In genomic region chr2:100921685-100922161, GRCh38 we compare ENCODE assay signal across 26 cellular contexts.
DNase-seq lines count a peak whose midpoint lies in the region; ATAC-seq, FAIRE-seq and TF ChIP-seq lines count a peak whose summit lies in the region.
"Had no signal": no experiment of that assay in that cellular context is flagged by ENCODE, and none has a peak within 500 bp of the region (broad histone marks: within the 10 kb centered on the region; RNA-seq: fewer than 3 reads in every experiment).

No MANE protein-coding gene starts in this region.

- no peak overlapping the region for H2AFZ ChIP-seq in HepG2 (ENCODE audit: low read length)
- H2AFZ ChIP-seq: hepatocyte had no signal

- H3K79me2 ChIP-seq in HepG2 (ENCODE audit: insufficient read depth, low read length): no peaks in the 10 kb centered on the region
- H3K79me2 ChIP-seq: hepatocyte had no signal

- H3K4me1 ChIP-seq in CD8-positive, alpha-beta T cell (ENCODE audit: insufficient read depth, low read length): no peaks in the 10 kb centered on the region
- H3K4me1 ChIP-seq in vagina: no peaks in the 10 kb centered on the region
- H3K4me1 ChIP-seq in HepG2 (ENCODE audit: insufficient read depth, low read length): no peaks in the 10 kb centered on the region
- H3K4me1 ChIP-seq: upper lobe of right lung had no signal

- TF ChIP-seq POLR2A in vagina (IDR thresholded peaks at IDR 0.05): no peak
- TF ChIP-seq POLR2A in HepG2 (IDR thresholded peaks at IDR 0.05; ENCODE audit: insufficient read depth in 1 of 2, low read depth in 2 of 2, low read length in 2 of 2): no peak

- DNase-seq in BJ (ENCODE audit: low read depth) (peak; percentile 55), OCI-M1 (lab: John Stamatoyannopoulos, UW) (peak; percentile 89), cardiac fibroblast (ENCODE audit: low read depth in 2 of 2) (peak; percentile 51 to 72), foreskin fibroblast (peak; percentile 74 to 87), vagina (ENCODE audit: extremely low spot score in 2 of 2) (no peak), DMS 273 (lab: John Stamatoyannopoulos, UW; ENCODE audit: unreplicated experiment) (no peak), HepG2 (ENCODE audit: low spot score) (no peak)
- DNase-seq in CD8-positive, alpha-beta T cell: no peak
- DNase-seq: activated CD4-positive, alpha-beta T cell treated with anti-CD3 and anti-CD28 coated beads, Interleukin-2, amount 10 ng/mL, durations not matched to agents 24 days and 14 days; activated naive CD4-positive, alpha-beta T cell treated with anti-CD3 and anti-CD28 coated beads, Interleukin-2, amount 10 ng/mL, durations not matched to agents 7 days and 5 days; activated T-cell treated with anti-CD3 and anti-CD28 coated beads, Interleukin-2, amount 50 U/mL, for 72 hours; aorta; DMS153; esophagus squamous epithelium; left ventricle myocardium superior; midbrain; NCI-H1092; NCI-H2029 treated with DMSO at 0.1 percent for 48 hours; NCI-H446; posterior cingulate gyrus; sigmoid colon; T-helper 1 cell; upper lobe of right lung had no signal

- peaks cover 8% of the 10 kb centered on the region for H3K4me1 Mint-ChIP-seq in CD8-positive, alpha-beta T cell (ENCODE audit: low read depth)

- ATAC-seq in CD8-positive, alpha-beta T cell: no peak
- no peak for ATAC-seq in HepG2
- ATAC-seq: activated T-cell treated with anti-CD3 and anti-CD28 coated beads, Interleukin-2, amount 50 U/mL, for 72 hours; GM12878; left ventricle myocardium superior; upper lobe of right lung had no signal

- H3K27me3 Mint-ChIP-seq in CD8-positive, alpha-beta T cell (ENCODE audit: low read depth): no peaks in the 10 kb centered on the region
- H3K27me3 Mint-ChIP-seq: activated CD4-positive, alpha-beta T cell treated with anti-CD3 and anti-CD28 coated beads, Interleukin-2, amount 10 ng/mL, durations not matched to agents 24 days and 14 days; activated naive CD4-positive, alpha-beta T cell treated with anti-CD3 and anti-CD28 coated beads, Interleukin-2, amount 10 ng/mL, durations not matched to agents 7 days and 5 days had no signal

- no peak overlapping the region for H3K27ac Mint-ChIP-seq in CD8-positive, alpha-beta T cell
- H3K27ac Mint-ChIP-seq: activated CD4-positive, alpha-beta T cell treated with anti-CD3 and anti-CD28 coated beads, Interleukin-2, amount 10 ng/mL, durations not matched to agents 24 days and 14 days; activated naive CD4-positive, alpha-beta T cell treated with anti-CD3 and anti-CD28 coated beads, Interleukin-2, amount 10 ng/mL, durations not matched to agents 7 days and 5 days; activated T-cell treated with anti-CD3 and anti-CD28 coated beads, Interleukin-2, amount 50 U/mL, for 72 hours; nephron had no signal

- TF ChIP-seq EP300 in HepG2 (IDR thresholded peaks at IDR 0.05; ENCODE audit: low read depth in 2 of 2, low read length in 2 of 2) (no peak), HepG2 (CRISPR knock-in tag; IDR thresholded peaks at IDR 0.05; ENCODE audit: borderline replicate concordance) (no peak)

- CTCF ChIA-PET in BJ (lab: Yijun Ruan, JAX) (no interaction called here), HepG2 (lab: Yijun Ruan, JAX; ENCODE audit: low intra/inter-chr PET ratio, low total read pairs) (no interaction called here)
- CTCF ChIA-PET in CD8-positive, alpha-beta T cell (lab: Charles Lee): no interaction called here

- H3K4me3 ChIP-seq in BJ (ENCODE audit: low read depth, low read length) (no peak overlapping the region), cardiac fibroblast (replicated peaks in 1 of 2; ENCODE audit: low read depth in 2 of 2, low read length in 2 of 2) (no peak overlapping the region), foreskin fibroblast (ENCODE audit: low read depth in 1 of 2, low read length in 2 of 2) (no peak overlapping the region), vagina (no peak overlapping the region), HepG2 (replicated peaks in 1 of 3; ENCODE audit: insufficient read depth in 1 of 3, low read depth in 2 of 3, low read length in 3 of 3) (no peak overlapping the region)
- no peak overlapping the region for H3K4me3 ChIP-seq in CD8-positive, alpha-beta T cell (ENCODE audit: low read depth, low read length)
- H3K4me3 ChIP-seq: esophagus squamous epithelium, GM12878, hepatocyte, sigmoid colon, upper lobe of right lung had no signal

- H3K36me3 ChIP-seq in BJ (ENCODE audit: control insufficient read depth, insufficient read depth, low read length) (peaks cover 3% of the 10 kb centered on the region; the same call in 1 of the 2 replicates), vagina (no peaks in the 10 kb centered on the region), HepG2 (replicated peaks in 1 of 2; ENCODE audit: control insufficient read depth in 1 of 2, insufficient read depth in 2 of 2, low read length in 2 of 2) (peaks cover 25 to 56% of the 10 kb centered on the region in 2 experiments)
- H3K36me3 ChIP-seq in CD8-positive, alpha-beta T cell (ENCODE audit: insufficient read depth, low read length): no peaks in the 10 kb centered on the region
- H3K36me3 ChIP-seq: upper lobe of right lung had no signal

- POLR2A ChIA-PET in BJ (lab: Charles Lee) (no interaction called here), HepG2 (lab: Yijun Ruan, JAX) (no interaction called here)
- POLR2A ChIA-PET in CD8-positive, alpha-beta T cell (lab: Charles Lee): no interaction called here

- H3K4me2 ChIP-seq in HepG2 (ENCODE audit: low read depth, low read length): no peak overlapping the region
- H3K4me2 ChIP-seq: hepatocyte had no signal

- H3K9ac ChIP-seq in HepG2 (ENCODE audit: insufficient read depth, low read depth, low read length): no peak overlapping the region

- H3K27ac ChIP-seq in CD8-positive, alpha-beta T cell (ENCODE audit: low read depth, low read length): no peak overlapping the region
- H3K27ac ChIP-seq in vagina (no peak overlapping the region), HepG2 (ENCODE audit: extremely low read length, insufficient read depth, low read length) (no peak overlapping the region)
- H3K27ac ChIP-seq: esophagus squamous epithelium, hepatocyte, sigmoid colon, upper lobe of right lung had no signal

- no peaks in the 10 kb centered on the region for H4K20me1 ChIP-seq in HepG2 (ENCODE audit: insufficient read depth, low read length)

- intact Hi-C loops in CD8-positive, alpha-beta T cell (cut with DNase I, micrococcal nuclease): no loop called here
- intact Hi-C loops in vagina (cut with DNase I) (loop anchor here (1.0 kb wide), 1 partner anchor 104 kb away; no protein-coding TSS in a partner anchor), HepG2 (cut with micrococcal nuclease; ENCODE audit: unreplicated experiment) (no loop called here)

- no peak for FAIRE-seq in HepG2 (lab: Jason Lieb, UNC)
- FAIRE-seq: GM12878 had no signal

- no peaks in the 10 kb centered on the region for H3K9me3 Mint-ChIP-seq in CD8-positive, alpha-beta T cell
- H3K9me3 Mint-ChIP-seq: activated CD4-positive, alpha-beta T cell treated with anti-CD3 and anti-CD28 coated beads, Interleukin-2, amount 10 ng/mL, durations not matched to agents 24 days and 14 days; activated naive CD4-positive, alpha-beta T cell treated with anti-CD3 and anti-CD28 coated beads, Interleukin-2, amount 10 ng/mL, durations not matched to agents 7 days and 5 days; activated T-cell treated with anti-CD3 and anti-CD28 coated beads, Interleukin-2, amount 50 U/mL, for 72 hours; nephron had no signal

- H3K36me3 Mint-ChIP-seq in CD8-positive, alpha-beta T cell: peaks cover 14% of the 10 kb centered on the region

- in situ Hi-C loops in HepG2 (cut with HindIII; ENCODE audit: extremely low pct_ligation_motif_present, low pct_unique_long_range_greater_than_20kb): no loop called here

- no peak for TF ChIP-seq RAD21 in HepG2 (CRISPR knock-in tag; IDR thresholded peaks at IDR 0.05)

- no peaks in the 10 kb centered on the region for H3K27me3 ChIP-seq in BJ (ENCODE audit: control insufficient read depth, insufficient read depth, low read length)
- no peaks in the 10 kb centered on the region for H3K27me3 ChIP-seq in CD8-positive, alpha-beta T cell (ENCODE audit: insufficient read depth, low read length)
- H3K27me3 ChIP-seq in vagina: no peaks in the 10 kb centered on the region
- no peaks in the 10 kb centered on the region for H3K27me3 ChIP-seq in HepG2 (ENCODE audit: control insufficient read depth in 1 of 2, insufficient read depth in 2 of 2, low read length in 2 of 2)
- H3K27me3 ChIP-seq: esophagus squamous epithelium, hepatocyte, sigmoid colon, upper lobe of right lung had no signal

- 59% methylated on average over 6 of the region's 6 CpGs for WGBS in HepG2 (ENCODE audit: low lambda C conversion rate)

- H3K9me3 ChIP-seq in CD8-positive, alpha-beta T cell (ENCODE audit: low read length): no peaks in the 10 kb centered on the region
- H3K9me3 ChIP-seq in vagina: no peaks in the 10 kb centered on the region
- no peaks in the 10 kb centered on the region for H3K9me3 ChIP-seq in HepG2 (ENCODE audit: low read length)
- H3K9me3 ChIP-seq: esophagus squamous epithelium, sigmoid colon, upper lobe of right lung had no signal

- no peak overlapping the region for H3K4me3 Mint-ChIP-seq in CD8-positive, alpha-beta T cell
- H3K4me3 Mint-ChIP-seq: activated CD4-positive, alpha-beta T cell treated with anti-CD3 and anti-CD28 coated beads, Interleukin-2, amount 10 ng/mL, durations not matched to agents 24 days and 14 days; activated naive CD4-positive, alpha-beta T cell treated with anti-CD3 and anti-CD28 coated beads, Interleukin-2, amount 10 ng/mL, durations not matched to agents 7 days and 5 days; activated T-cell treated with anti-CD3 and anti-CD28 coated beads, Interleukin-2, amount 50 U/mL, for 72 hours; nephron had no signal

- BruUV-seq in HepG2 (replicated peaks; lab: Mats Ljungman, UMichigan): no TSS peak

- no peak for TF ChIP-seq CTCF in BJ (IDR thresholded peaks at IDR 0.05; ENCODE audit: insufficient read depth, low read depth, low read length)
- TF ChIP-seq CTCF in cardiac fibroblast (IDR thresholded peaks at IDR 0.05; ENCODE audit: low read depth, low read length): no peak
- no peak for TF ChIP-seq CTCF in foreskin fibroblast (IDR thresholded peaks at IDR 0.05; ENCODE audit: low read depth, low read length)
- TF ChIP-seq CTCF in CD8-positive, alpha-beta T cell (IDR thresholded peaks at IDR 0.05): no peak
- no peak for TF ChIP-seq CTCF in vagina (IDR thresholded peaks at IDR 0.05)
- TF ChIP-seq CTCF in HepG2 (CRISPR knock-in tag; IDR thresholded peaks at IDR 0.05): no peak

TF ChIP-seq in HepG2, 621 proteins besides CTCF, POLR2A, EP300 and RAD21 (continues in another document):
- TF ChIP-seq KMT2B (CRISPR knock-in tag; IDR thresholded peaks at IDR 0.05) (no peak), GATAD1 (CRISPR knock-in tag; IDR thresholded peaks at IDR 0.05) (no peak), KLF13 (CRISPR knock-in tag; IDR thresholded peaks at IDR 0.05) (no peak), PHF8 (CRISPR knock-in tag; IDR thresholded peaks at IDR 0.05) (no peak), CC2D1A (CRISPR knock-in tag; IDR thresholded peaks at IDR 0.05) (no peak), ZNF713 (CRISPR knock-in tag; IDR thresholded peaks at IDR 0.05) (no peak), SATB2 (CRISPR knock-in tag; IDR thresholded peaks at IDR 0.05) (no peak), PAWR (CRISPR knock-in tag; IDR thresholded peaks at IDR 0.05; ENCODE audit: borderline replicate concordance) (no peak)

Comparison
In these comparisons a context has a peak if more than half of its experiments do, and no peak if none do; other contexts are left out.
1. DNase-seq: peak in BJ (single experiment), OCI-M1 (single experiment), cardiac fibroblast (2 of 2) and foreskin fibroblast (2 of 2); none in CD8-positive, alpha-beta T cell (0 of 7), vagina (0 of 2), DMS 273 (single experiment) and HepG2 (single experiment).